Comparison of ENCODE assay signal across 1 cellular context in the genomic region with DNA sequence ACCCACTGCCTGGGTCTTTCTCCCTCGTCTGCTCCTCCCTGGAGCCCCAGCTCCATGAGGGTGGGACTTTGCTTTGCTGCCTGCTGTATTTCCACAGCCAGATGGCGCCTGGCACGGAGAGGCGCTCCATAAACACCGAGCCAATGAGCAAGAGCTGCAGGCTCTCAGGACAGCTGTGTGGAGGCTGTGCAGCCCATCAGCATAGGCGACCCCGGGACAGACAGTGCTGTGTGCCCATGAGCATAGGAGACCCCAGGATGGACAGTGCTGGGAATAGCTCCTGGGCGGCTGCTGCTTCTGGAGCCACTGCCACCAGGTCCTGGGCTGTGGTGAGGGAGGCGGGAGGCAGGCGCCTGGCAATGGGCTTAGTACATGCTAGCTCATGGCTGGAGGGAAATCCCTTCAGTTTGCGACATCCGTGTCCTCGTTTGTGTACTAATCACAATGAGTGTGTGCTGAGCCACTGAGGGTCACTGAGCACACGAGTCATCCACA.
TF ChIP-seq lines count a peak whose summit lies in the region.

No MANE protein-coding gene starts in this region.

TF ChIP-seq in H1, 55 proteins besides CTCF, POLR2A, EP300 and RAD21:
- TF ChIP-seq HDAC2 (IDR thresholded peaks at IDR 0.05; ENCODE audit: borderline replicate concordance in 1 of 2, low read depth in 2 of 2, low read length in 2 of 2) (no peak), SIX5 (IDR thresholded peaks at IDR 0.05; ENCODE audit: low read depth, low read length) (no peak), RBBP5 (IDR thresholded peaks at IDR 0.05; ENCODE audit: borderline replicate concordance, low read depth, low read length) (no peak), CREB1 (IDR thresholded peaks at IDR 0.05) (no peak), RXRA (IDR thresholded peaks at IDR 0.05; ENCODE audit: insufficient read depth, low read depth, low read length) (no peak), TCF12 (IDR thresholded peaks at IDR 0.05; ENCODE audit: low read depth, low read length) (no peak), CHD1 (IDR thresholded peaks at IDR 0.05; ENCODE audit: low read depth, low read length) (no peak), SIN3A (conservative IDR thresholded peaks at IDR 0.05 in 1 of 2, IDR thresholded peaks at IDR 0.05 in 1 of 2; ENCODE audit: low read depth in 1 of 2, low read length in 2 of 2) (no peak), CEBPB (IDR thresholded peaks at IDR 0.05; ENCODE audit: low read depth, low read length) (no peak), SUZ12 (IDR thresholded peaks at IDR 0.05; ENCODE audit: low read length) (no peak), ASH2L (IDR thresholded peaks at IDR 0.05; ENCODE audit: low read length) (no peak)
- TF ChIP-seq, protein P1, sequence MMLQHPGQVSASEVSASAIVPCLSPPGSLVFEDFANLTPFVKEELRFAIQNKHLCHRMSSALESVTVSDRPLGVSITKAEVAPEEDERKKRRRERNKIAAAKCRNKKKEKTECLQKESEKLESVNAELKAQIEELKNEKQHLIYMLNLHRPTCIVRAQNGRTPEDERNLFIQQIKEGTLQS (IDR thresholded peaks at IDR 0.05; ENCODE audit: insufficient read depth, low read depth, low read length), result no peak
- TF ChIP-seq, protein P2, sequence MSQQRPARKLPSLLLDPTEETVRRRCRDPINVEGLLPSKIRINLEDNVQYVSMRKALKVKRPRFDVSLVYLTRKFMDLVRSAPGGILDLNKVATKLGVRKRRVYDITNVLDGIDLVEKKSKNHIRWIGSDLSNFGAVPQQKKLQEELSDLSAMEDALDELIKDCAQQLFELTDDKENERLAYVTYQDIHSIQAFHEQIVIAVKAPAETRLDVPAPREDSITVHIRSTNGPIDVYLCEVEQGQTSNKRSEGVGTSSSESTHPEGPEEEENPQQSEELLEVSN (IDR thresholded peaks at IDR 0.05), result no peak
- TF ChIP-seq, protein P3, sequence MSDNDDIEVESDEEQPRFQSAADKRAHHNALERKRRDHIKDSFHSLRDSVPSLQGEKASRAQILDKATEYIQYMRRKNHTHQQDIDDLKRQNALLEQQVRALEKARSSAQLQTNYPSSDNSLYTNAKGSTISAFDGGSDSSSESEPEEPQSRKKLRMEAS (IDR thresholded peaks at IDR 0.05), result no peak
